In the genomic region with DNA sequence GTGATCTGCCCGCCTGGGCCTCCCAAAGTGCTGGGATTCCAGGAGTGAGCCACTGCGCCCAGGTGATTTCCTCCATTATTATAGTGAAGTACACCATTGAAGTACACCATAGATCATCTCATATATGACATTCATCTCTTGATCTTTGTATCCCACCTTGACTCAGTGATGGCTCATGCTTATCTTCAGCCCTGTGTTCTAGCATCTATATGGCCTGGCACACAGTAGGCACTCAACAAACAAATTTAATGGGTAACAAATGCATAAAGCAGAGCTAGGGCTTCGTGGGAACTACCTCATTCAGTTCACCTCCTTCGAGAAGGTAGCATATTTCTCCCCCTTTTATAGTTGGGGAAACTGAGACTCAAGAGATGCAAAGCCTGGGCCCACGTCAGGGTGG, we compare ENCODE assay signal across 6 cellular contexts. TPM values are rescaled to one million over a fixed set of nuclear protein-coding genes. Genes with fewer than 3 reads are reported as not detected.
DNase-seq lines count a peak whose midpoint lies in the region; ATAC-seq and TF ChIP-seq lines count a peak whose summit lies in the region.

No MANE protein-coding gene starts in this region.

- peaks cover 27% of the 10 kb centered on the region for H3K36me3 ChIP-seq in DND-41 (ENCODE audit: insufficient read depth, low read length)
- H3K36me3 ChIP-seq in muscle layer of duodenum (ENCODE audit: control insufficient read depth in 1 of 2, insufficient read depth in 2 of 2, low read length in 2 of 2): peaks cover 0 to 20% of the 10 kb centered on the region in 2 donors

- no peaks in the 10 kb centered on the region for H3K27me3 ChIP-seq in DND-41 (ENCODE audit: insufficient read depth, low read length, poor library complexity)
- H3K27me3 ChIP-seq in muscle layer of duodenum (ENCODE audit: low read depth, low read length): no peaks in the 10 kb centered on the region

- H3K9me3 Mint-ChIP-seq in activated CD8-positive, alpha-beta T cell treated with anti-CD3 and anti-CD28 coated beads, Interleukin-2, amount 10 ng/mL, durations not matched to agents 7 days and 5 days (ENCODE audit: insufficient read depth): no peaks in the 10 kb centered on the region

- TF ChIP-seq CTCF in DND-41 (IDR thresholded peaks at IDR 0.05; ENCODE audit: borderline replicate concordance, extremely low read depth, low read length, poor library complexity, severe bottlenecking): no peak

- H2AFZ ChIP-seq in DND-41 (ENCODE audit: low read depth, low read length): peak overlapping the region; percentile 66; the same call in 1 of the 2 replicates

- 0 out of 2 replicates have a peak, but pooled peaks cover 2% of the 10 kb centered on the region for H4K20me1 ChIP-seq in DND-41 (ENCODE audit: insufficient read depth, low read length)

- H3K36me3 Mint-ChIP-seq in activated CD8-positive, alpha-beta T cell treated with anti-CD3 and anti-CD28 coated beads, Interleukin-2, amount 10 ng/mL, durations not matched to agents 7 days and 5 days (ENCODE audit: low read depth): no peaks in the 10 kb centered on the region

- CTCF ChIA-PET in activated CD8-positive, alpha-beta T cell treated with anti-CD3 and anti-CD28 coated beads, Interleukin-2, amount 10 ng/mL, durations not matched to agents 7 days and 5 days (lab: Charles Lee): interaction anchor here (1.0 to 11.3 kb wide), 4 partner anchors 20 to 184 kb away, joined by 4 to 211 read pairs (median 44); a partner anchor contains a TSS

- peaks cover 43% of the 10 kb centered on the region for H3K4me1 ChIP-seq in DND-41 (ENCODE audit: insufficient read depth, low read length)
- H3K4me1 ChIP-seq in muscle layer of duodenum (ENCODE audit: control insufficient read depth in 1 of 2, insufficient read depth in 2 of 2, low read length in 2 of 2): peaks cover 12 to 31% of the 10 kb centered on the region in 2 donors

- peaks cover 40% of the 10 kb centered on the region for H3K4me1 Mint-ChIP-seq in activated CD8-positive, alpha-beta T cell treated with anti-CD3 and anti-CD28 coated beads, Interleukin-2, amount 10 ng/mL, durations not matched to agents 7 days and 5 days (ENCODE audit: low read depth)

- H3K27ac ChIP-seq in DND-41 (ENCODE audit: low read length) (peak overlapping the region; percentile 62), muscle layer of duodenum (ENCODE audit: low read length) (no peak overlapping the region)

- H3K27me3 Mint-ChIP-seq in activated CD8-positive, alpha-beta T cell treated with anti-CD3 and anti-CD28 coated beads, Interleukin-2, amount 10 ng/mL, durations not matched to agents 7 days and 5 days (ENCODE audit: low read depth): no peaks in the 10 kb centered on the region

- H3K4me3 ChIP-seq in DND-41 (ENCODE audit: low read depth in 1 of 2, low read length in 2 of 2) (peak overlapping the region; percentile 85 to 96; a peak in 3 of 4 replicates), muscle layer of duodenum (ENCODE audit: low read depth in 1 of 2, low read length in 2 of 2) (peak overlapping the region; percentile 33 to 86)

- peak overlapping the region; percentile 100 for H3K4me2 ChIP-seq in DND-41 (ENCODE audit: insufficient read depth, low read length)

- H3K27ac Mint-ChIP-seq in activated CD8-positive, alpha-beta T cell treated with anti-CD3 and anti-CD28 coated beads, Interleukin-2, amount 10 ng/mL, durations not matched to agents 7 days and 5 days: no peak overlapping the region

- peak overlapping the region; percentile 94 for H3K9ac ChIP-seq in DND-41 (ENCODE audit: low read depth, low read length)

- peak overlapping the region; percentile 72 for H3K4me3 Mint-ChIP-seq in activated CD8-positive, alpha-beta T cell treated with anti-CD3 and anti-CD28 coated beads, Interleukin-2, amount 10 ng/mL, durations not matched to agents 7 days and 5 days

- ATAC-seq in DND-41 (ENCODE audit: insufficient read depth, low read depth) (no peak), HG02885 (IDR thresholded peaks at IDR 0.05; ENCODE audit: poor library complexity, unreplicated experiment) (no peak), HG03442 (IDR thresholded peaks at IDR 0.05; ENCODE audit: unreplicated experiment) (no peak)
- no peak for ATAC-seq in activated CD8-positive, alpha-beta T cell treated with anti-CD3 and anti-CD28 coated beads, Interleukin-2, amount 10 ng/mL, durations not matched to agents 7 days and 5 days

- H3K9me3 ChIP-seq in DND-41 (ENCODE audit: insufficient read depth, low read length, severe bottlenecking): no peaks in the 10 kb centered on the region
- H3K9me3 ChIP-seq in muscle layer of duodenum (ENCODE audit: control insufficient read depth in 1 of 2, low read length in 2 of 2): no peaks in the 10 kb centered on the region

- DNase-seq in DND-41: no peak
- no peak for DNase-seq in activated CD8-positive, alpha-beta T cell treated with anti-CD3 and anti-CD28 coated beads, Interleukin-2, amount 10 ng/mL, durations not matched to agents 7 days and 5 days
- no peak for DNase-seq in GOT3 (lab: John Stamatoyannopoulos, UW)

- H3K79me2 ChIP-seq in DND-41 (ENCODE audit: insufficient read depth, low read length): peaks cover 10% of the 10 kb centered on the region

- POLR2A ChIA-PET in activated CD8-positive, alpha-beta T cell treated with anti-CD3 and anti-CD28 coated beads, Interleukin-2, amount 10 ng/mL, durations not matched to agents 7 days and 5 days (lab: Charles Lee): interaction anchor here (2.7 kb wide), 1 partner anchor 103 kb away, joined by 7 read pairs; a partner anchor contains a TSS

RNA-seq across cellular contexts. Expression of a gene that starts 1.0 kb away (rescaled TPM):
- 1 to 10 TPM; 7.0 TPM for total RNA-seq in activated CD8-positive, alpha-beta T cell treated with anti-CD3 and anti-CD28 coated beads, Interleukin-2, amount 10 ng/mL, durations not matched to agents 7 days and 5 days

RNA-seq across cellular contexts. Expression of a gene that starts 1.0 kb away (rescaled TPM):
- total RNA-seq in activated CD8-positive, alpha-beta T cell treated with anti-CD3 and anti-CD28 coated beads, Interleukin-2, amount 10 ng/mL, durations not matched to agents 7 days and 5 days: 1 to 10 TPM; 2.3 to 2.5 TPM

RNA-seq across cellular contexts. Expression of a gene that starts 4.8 kb away (rescaled TPM):
- total RNA-seq in activated CD8-positive, alpha-beta T cell treated with anti-CD3 and anti-CD28 coated beads, Interleukin-2, amount 10 ng/mL, durations not matched to agents 7 days and 5 days: 10 to 100 TPM; 13.2 to 14.7 TPM

RNA-seq across cellular contexts. Expression of a gene that starts 5.5 kb away (rescaled TPM):
- total RNA-seq in activated CD8-positive, alpha-beta T cell treated with anti-CD3 and anti-CD28 coated beads, Interleukin-2, amount 10 ng/mL, durations not matched to agents 7 days and 5 days: 10 to 100 TPM; 51.4 to 51.6 TPM

RNA-seq across cellular contexts. Expression of a gene that starts 20.7 kb away (rescaled TPM):
- 100 to 1,000 TPM; 192 to 196 TPM for total RNA-seq in activated CD8-positive, alpha-beta T cell treated with anti-CD3 and anti-CD28 coated beads, Interleukin-2, amount 10 ng/mL, durations not matched to agents 7 days and 5 days
